In genomic region chr19:53944933-53945332, GRCh38 we compare ENCODE assay signal across 3 cellular contexts.
A peak's percentile ranks its signal among the peaks of the same experiment; 100 is the strongest.
TF ChIP-seq lines count a peak whose summit lies in the region.

No MANE protein-coding gene starts in this region.

TF ChIP-seq in A549, 52 proteins besides CTCF, POLR2A, EP300 and RAD21:
- TF ChIP-seq NPAS2 (CRISPR knock-in tag; IDR thresholded peaks at IDR 0.05; ENCODE audit: borderline replicate concordance) (no peak), MAZ (IDR thresholded peaks at IDR 0.05; ENCODE audit: borderline replicate concordance, low read depth, low read length) (no peak), RNF2 (IDR thresholded peaks at IDR 0.05; ENCODE audit: borderline replicate concordance, low read depth) (no peak), JUN (IDR thresholded peaks at IDR 0.05) (no peak), FOSL2 (IDR thresholded peaks at IDR 0.05) (no peak), FOSL2 (CRISPR knock-in tag; IDR thresholded peaks at IDR 0.05) (no peak), E2F6 (IDR thresholded peaks at IDR 0.05; ENCODE audit: borderline replicate concordance, low read depth) (no peak), SMC3 (IDR thresholded peaks at IDR 0.05) (no peak), MAFK (IDR thresholded peaks at IDR 0.05; ENCODE audit: partially characterized antibody) (no peak)

TF ChIP-seq in GM23338, 12 proteins besides CTCF, POLR2A, EP300 and RAD21:
- TF ChIP-seq ZNF114 (CRISPR knock-in tag; IDR thresholded peaks at IDR 0.05): no peak
- no peak for TF ChIP-seq NANOG (IDR thresholded peaks at IDR 0.05; ENCODE audit: borderline replicate concordance)
- no peak for TF ChIP-seq REST (IDR thresholded peaks at IDR 0.05; ENCODE audit: unreplicated experiment)
- TF ChIP-seq EZH2phosphoT487 (IDR thresholded peaks at IDR 0.05; ENCODE audit: unreplicated experiment): no peak
- TF ChIP-seq POLR2AphosphoS5 (IDR thresholded peaks at IDR 0.05; ENCODE audit: low read depth): no peak
- TF ChIP-seq, protein P1, sequence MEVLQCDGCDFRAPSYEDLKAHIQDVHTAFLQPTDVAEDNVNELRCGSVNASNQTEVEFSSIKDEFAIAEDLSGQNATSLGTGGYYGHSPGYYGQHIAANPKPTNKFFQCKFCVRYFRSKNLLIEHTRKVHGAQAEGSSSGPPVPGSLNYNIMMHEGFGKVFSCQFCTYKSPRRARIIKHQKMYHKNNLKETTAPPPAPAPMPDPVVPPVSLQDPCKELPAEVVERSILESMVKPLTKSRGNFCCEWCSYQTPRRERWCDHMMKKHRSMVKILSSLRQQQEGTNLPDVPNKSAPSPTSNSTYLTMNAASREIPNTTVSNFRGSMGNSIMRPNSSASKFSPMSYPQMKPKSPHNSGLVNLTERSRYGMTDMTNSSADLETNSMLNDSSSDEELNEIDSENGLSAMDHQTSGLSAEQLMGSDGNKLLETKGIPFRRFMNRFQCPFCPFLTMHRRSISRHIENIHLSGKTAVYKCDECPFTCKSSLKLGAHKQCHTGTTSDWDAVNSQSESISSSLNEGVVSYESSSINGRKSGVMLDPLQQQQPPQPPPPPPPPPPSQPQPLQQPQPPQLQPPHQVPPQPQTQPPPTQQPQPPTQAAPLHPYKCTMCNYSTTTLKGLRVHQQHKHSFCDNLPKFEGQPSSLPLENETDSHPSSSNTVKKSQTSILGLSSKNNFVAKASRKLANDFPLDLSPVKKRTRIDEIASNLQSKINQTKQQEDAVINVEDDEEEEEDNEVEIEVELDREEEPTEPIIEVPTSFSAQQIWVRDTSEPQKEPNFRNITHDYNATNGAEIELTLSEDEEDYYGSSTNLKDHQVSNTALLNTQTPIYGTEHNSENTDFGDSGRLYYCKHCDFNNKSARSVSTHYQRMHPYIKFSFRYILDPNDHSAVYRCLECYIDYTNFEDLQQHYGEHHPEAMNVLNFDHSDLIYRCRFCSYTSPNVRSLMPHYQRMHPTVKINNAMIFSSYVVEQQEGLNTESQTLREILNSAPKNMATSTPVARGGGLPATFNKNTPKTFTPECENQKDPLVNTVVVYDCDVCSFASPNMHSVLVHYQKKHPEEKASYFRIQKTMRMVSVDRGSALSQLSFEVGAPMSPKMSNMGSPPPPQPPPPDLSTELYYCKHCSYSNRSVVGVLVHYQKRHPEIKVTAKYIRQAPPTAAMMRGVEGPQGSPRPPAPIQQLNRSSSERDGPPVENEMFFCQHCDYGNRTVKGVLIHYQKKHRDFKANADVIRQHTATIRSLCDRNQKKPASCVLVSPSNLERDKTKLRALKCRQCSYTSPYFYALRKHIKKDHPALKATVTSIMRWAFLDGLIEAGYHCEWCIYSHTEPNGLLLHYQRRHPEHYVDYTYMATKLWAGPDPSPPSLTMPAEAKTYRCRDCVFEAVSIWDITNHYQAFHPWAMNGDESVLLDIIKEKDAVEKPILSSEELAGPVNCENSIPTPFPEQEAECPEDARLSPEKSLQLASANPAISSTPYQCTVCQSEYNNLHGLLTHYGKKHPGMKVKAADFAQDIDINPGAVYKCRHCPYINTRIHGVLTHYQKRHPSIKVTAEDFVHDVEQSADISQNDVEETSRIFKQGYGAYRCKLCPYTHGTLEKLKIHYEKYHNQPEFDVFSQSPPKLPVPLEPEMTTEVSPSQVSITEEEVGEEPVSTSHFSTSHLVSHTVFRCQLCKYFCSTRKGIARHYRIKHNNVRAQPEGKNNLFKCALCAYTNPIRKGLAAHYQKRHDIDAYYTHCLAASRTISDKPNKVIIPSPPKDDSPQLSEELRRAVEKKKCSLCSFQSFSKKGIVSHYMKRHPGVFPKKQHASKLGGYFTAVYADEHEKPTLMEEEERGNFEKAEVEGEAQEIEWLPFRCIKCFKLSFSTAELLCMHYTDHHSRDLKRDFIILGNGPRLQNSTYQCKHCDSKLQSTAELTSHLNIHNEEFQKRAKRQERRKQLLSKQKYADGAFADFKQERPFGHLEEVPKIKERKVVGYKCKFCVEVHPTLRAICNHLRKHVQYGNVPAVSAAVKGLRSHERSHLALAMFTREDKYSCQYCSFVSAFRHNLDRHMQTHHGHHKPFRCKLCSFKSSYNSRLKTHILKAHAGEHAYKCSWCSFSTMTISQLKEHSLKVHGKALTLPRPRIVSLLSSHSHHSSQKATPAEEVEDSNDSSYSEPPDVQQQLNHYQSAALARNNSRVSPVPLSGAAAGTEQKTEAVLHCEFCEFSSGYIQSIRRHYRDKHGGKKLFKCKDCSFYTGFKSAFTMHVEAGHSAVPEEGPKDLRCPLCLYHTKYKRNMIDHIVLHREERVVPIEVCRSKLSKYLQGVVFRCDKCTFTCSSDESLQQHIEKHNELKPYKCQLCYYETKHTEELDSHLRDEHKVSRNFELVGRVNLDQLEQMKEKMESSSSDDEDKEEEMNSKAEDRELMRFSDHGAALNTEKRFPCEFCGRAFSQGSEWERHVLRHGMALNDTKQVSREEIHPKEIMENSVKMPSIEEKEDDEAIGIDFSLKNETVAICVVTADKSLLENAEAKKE (CRISPR knock-in tag; IDR thresholded peaks at IDR 0.05): no peak
- TF ChIP-seq STAT1 (IDR thresholded peaks at IDR 0.05; ENCODE audit: unreplicated experiment): no peak

TF ChIP-seq in H1, 55 proteins besides CTCF, POLR2A, EP300 and RAD21:
- TF ChIP-seq KDM1A (IDR thresholded peaks at IDR 0.05; ENCODE audit: borderline replicate concordance, low read length) (peak; percentile 83), SAP30 (IDR thresholded peaks at IDR 0.05; ENCODE audit: insufficient read depth, insufficient replicate concordance, low read length) (no peak)
